Comparison of ENCODE assay signal across 9 cellular contexts in the genomic region with DNA sequence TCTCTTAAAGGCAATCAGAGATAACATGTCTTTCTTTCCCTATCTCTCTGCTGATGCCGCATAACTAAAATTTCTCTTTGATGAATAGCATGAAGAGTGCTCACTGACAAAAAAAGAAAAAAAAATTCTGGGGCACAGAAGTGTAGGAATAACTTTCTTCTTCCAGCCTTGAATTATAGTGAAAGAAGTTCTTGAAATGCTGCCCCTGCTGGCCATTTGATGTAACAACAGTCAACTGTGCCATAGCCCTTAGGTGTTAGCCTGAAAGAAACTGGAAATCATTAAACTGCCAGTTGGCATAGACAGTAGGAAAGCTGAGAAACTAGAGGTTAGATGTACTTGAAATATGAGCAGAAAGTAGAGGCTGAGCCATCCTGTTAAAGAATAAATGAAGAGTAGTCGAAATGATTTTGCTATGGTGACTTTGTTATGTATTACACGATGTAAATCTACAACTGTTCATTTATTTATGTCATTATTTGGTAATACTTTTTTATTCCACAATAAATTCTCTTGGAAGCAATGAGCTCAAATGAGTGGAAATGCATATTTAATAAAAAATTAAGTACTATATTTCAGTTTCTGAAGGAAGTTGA. TPM values are rescaled to one million over a fixed set of nuclear protein-coding genes. Genes with fewer than 3 reads are reported as not detected.
DNase-seq lines count a peak whose midpoint lies in the region; ATAC-seq, FAIRE-seq and TF ChIP-seq lines count a peak whose summit lies in the region.
"Had no signal": no experiment of that assay in that cellular context is flagged by ENCODE, and none has a peak within 500 bp of the region (broad histone marks: within the 10 kb centered on the region; RNA-seq: fewer than 3 reads in every experiment).

No MANE protein-coding gene starts in this region.

- H3K4me3 ChIP-seq in IMR-90 (ENCODE audit: insufficient read depth, low read depth, low read length), result no peak overlapping the region
- no peak overlapping the region for H3K4me3 ChIP-seq in WERI-Rb-1 (ENCODE audit: low read depth, low read length)
- H3K4me3 ChIP-seq in fibroblast of mammary gland (ENCODE audit: control insufficient read depth, low read depth, low read length), result no peak overlapping the region
- H3K4me3 ChIP-seq in pancreas, result no peak overlapping the region

- no peak overlapping the region for H3K56ac ChIP-seq in IMR-90 (ENCODE audit: extremely low read depth, insufficient read depth, low read length)

- TF ChIP-seq RAD21 in IMR-90 (IDR thresholded peaks at IDR 0.05; ENCODE audit: low read length), result peak; percentile 27; the same call in 1 of the 2 replicates

- DNase-seq in activated gamma-delta T cell treated with Interleukin-2 at 50 U/mL for 16 hours (peak; percentile 14), activated gamma-delta T cell (lab: John Stamatoyannopoulos, UW) (no peak), IMR-90 (peak; percentile 42), WERI-Rb-1 (peak; percentile 27), fibroblast of mammary gland (ENCODE audit: low read depth) (peak; percentile 45), pancreas (peak in 3 of 6 donors; percentile 17 to 51 (median 39)), UCSD-AML1 (lab: John Stamatoyannopoulos, UW; ENCODE audit: unreplicated experiment) (no peak), GM19240 (ENCODE audit: insufficient read length, low spot score) (no peak)
- DNase-seq: activated naive CD8-positive, alpha-beta T cell treated with anti-CD3 and anti-CD28 coated beads, Interleukin-2, amount 10 ng/mL, durations not matched to agents 7 days and 5 days had no signal

- H3K36me3 ChIP-seq in IMR-90 (ENCODE audit: control insufficient read depth, insufficient read depth, low read length) (no peaks in the 10 kb centered on the region), WERI-Rb-1 (no peaks in the 10 kb centered on the region), pancreas (no peaks in the 10 kb centered on the region)

- H4K8ac ChIP-seq in IMR-90 (ENCODE audit: low read depth in 2 of 2, low read length in 2 of 2), result no peak overlapping the region

- H3K4me1 ChIP-seq in IMR-90 (ENCODE audit: control insufficient read depth, insufficient read depth, low read length) (no peaks in the 10 kb centered on the region), pancreas (no peaks in the 10 kb centered on the region)

- H3K9me1 ChIP-seq in IMR-90 (ENCODE audit: insufficient read depth, low read length), result no peaks in the 10 kb centered on the region

- no peak overlapping the region for H4K5ac ChIP-seq in IMR-90 (ENCODE audit: low read depth, low read length)

- in situ Hi-C loops in IMR-90 (cut with MboI; ENCODE audit: low sequenced_read_pairs), result no loop called here

- no peak overlapping the region for H2AFZ ChIP-seq in IMR-90 (replicated peaks; ENCODE audit: low read length, poor library complexity)

- ATAC-seq in IMR-90 (ENCODE audit: low read depth), result peak; percentile 72; the same call in 1 of the 2 replicates
- peak; percentile 63 to 93 (median 74) for ATAC-seq in pancreas

- WGBS in IMR-90 (ENCODE audit: extremely low coverage in 2 of 2, insufficient read length in 1 of 2), 2 experiments, result no CpG with 5 or more reads among the region's 3 CpGs
- 28 to 33% methylated on average over 3 of the region's 3 CpGs for WGBS in pancreas, 2 donors

- H3K27me3 ChIP-seq in IMR-90 (ENCODE audit: control insufficient read depth, insufficient read depth, low read length) (peaks cover 2% of the 10 kb centered on the region; the same call in 1 of the 2 replicates), WERI-Rb-1 (ENCODE audit: insufficient read depth, low read depth, severe bottlenecking) (no peaks in the 10 kb centered on the region), pancreas (no peaks in the 10 kb centered on the region)

- dilution Hi-C loops in IMR-90 (cut with HindIII; ENCODE audit: low sequenced_read_pairs, unreplicated experiment), result no loop called here

- H2BK20ac ChIP-seq in IMR-90 (ENCODE audit: low read depth, low read length), result no peak overlapping the region

- H2BK120ac ChIP-seq in IMR-90 (ENCODE audit: low read depth, low read length), result no peak overlapping the region

- no peak overlapping the region for H2BK15ac ChIP-seq in IMR-90 (ENCODE audit: low read depth, low read length)

- H2BK5ac ChIP-seq in IMR-90 (ENCODE audit: low read depth, low read length, poor library complexity, severe bottlenecking), result no peak overlapping the region

- no peak overlapping the region for H3K9ac ChIP-seq in IMR-90 (ENCODE audit: low read depth, low read length)

- CTCF ChIA-PET in IMR-90 (lab: Yijun Ruan, JAX), result interaction anchor here (0.6 to 1.5 kb wide), 5 partner anchors 9 to 484 kb away, joined by 3 to 6 read pairs (median 5); no protein-coding TSS in a partner anchor

- H3K4ac ChIP-seq in IMR-90 (ENCODE audit: low read depth, low read length), result no peak overlapping the region

- H3K9me3 ChIP-seq in IMR-90 (ENCODE audit: control insufficient read depth, insufficient read depth, low read length) (no peaks in the 10 kb centered on the region), WERI-Rb-1 (ENCODE audit: severe bottlenecking) (no peaks in the 10 kb centered on the region), pancreas (no peaks in the 10 kb centered on the region)

- intact Hi-C loops in IMR-90 (cut with micrococcal nuclease), result no loop called here
- intact Hi-C loops in pancreas (cut with DNase I), result no loop called here

- no peak overlapping the region for H2AK5ac ChIP-seq in IMR-90 (ENCODE audit: low read depth, low read length)

- FAIRE-seq in pancreas (lab: Jason Lieb, UNC), result peak; percentile 75

- H3K4me2 ChIP-seq in IMR-90 (ENCODE audit: low read depth, low read length), result no peak overlapping the region

- TF ChIP-seq POLR2A in IMR-90 (IDR thresholded peaks at IDR 0.05; ENCODE audit: low read depth, low read length), result no peak

- no peak overlapping the region for H2AK9ac ChIP-seq in IMR-90 (replicated peaks; ENCODE audit: low read depth, low read length, poor library complexity)

- H4K91ac ChIP-seq in IMR-90 (ENCODE audit: insufficient read depth, low read depth, low read length), result no peak overlapping the region

- no peak overlapping the region for H3K18ac ChIP-seq in IMR-90 (ENCODE audit: low read depth, low read length)

- H4K20me1 ChIP-seq in IMR-90 (ENCODE audit: insufficient read depth, low read length), result no peaks in the 10 kb centered on the region

- TF ChIP-seq CTCF in IMR-90 (conservative IDR thresholded peaks at IDR 0.05; ENCODE audit: low read depth, low read length), result peak; percentile 59
- peak; percentile 30; the same call in 1 of the 2 replicates for TF ChIP-seq CTCF in WERI-Rb-1 (IDR thresholded peaks at IDR 0.05; ENCODE audit: low read depth, low read length)
- TF ChIP-seq CTCF in fibroblast of mammary gland (conservative IDR thresholded peaks at IDR 0.05; ENCODE audit: control insufficient read depth, insufficient read depth, low read depth, low read length), result peak; percentile 77
- TF ChIP-seq CTCF in pancreas (IDR thresholded peaks at IDR 0.05), result peak; percentile 78 to 95 (median 86)

- H3K27ac ChIP-seq in IMR-90 (ENCODE audit: insufficient read depth, low read length), result no peak overlapping the region
- H3K27ac ChIP-seq in WERI-Rb-1, result no peak overlapping the region
- H3K27ac ChIP-seq in pancreas, result no peak overlapping the region

- no TSS peak for BruUV-seq in IMR-90 (replicated peaks; lab: Mats Ljungman, UMichigan)

- H3K79me1 ChIP-seq in IMR-90 (ENCODE audit: low read depth in 1 of 2, low read length in 2 of 2), result no peaks in the 10 kb centered on the region

- H3K14ac ChIP-seq in IMR-90 (replicated peaks; ENCODE audit: low read depth, low read length), result no peak overlapping the region

- POLR2A ChIA-PET in IMR-90 (lab: Charles Lee; ENCODE audit: unreplicated experiment), result no interaction called here

- no peak overlapping the region for H3K23ac ChIP-seq in IMR-90 (ENCODE audit: low read depth, low read length)

TF ChIP-seq in IMR-90, 13 proteins besides CTCF, POLR2A, EP300 and RAD21:
- TF ChIP-seq NFE2L2 (IDR thresholded peaks at IDR 0.05; ENCODE audit: low read depth, low read length) (no peak), MAZ (IDR thresholded peaks at IDR 0.05; ENCODE audit: borderline replicate concordance, low read depth, low read length) (no peak), MAFK (IDR thresholded peaks at IDR 0.05; ENCODE audit: low read depth, low read length) (no peak), FOS (IDR thresholded peaks at IDR 0.05; ENCODE audit: low read depth, low read length) (no peak), CEBPB (IDR thresholded peaks at IDR 0.05; ENCODE audit: low read depth, low read length) (no peak), SMC3 (IDR thresholded peaks at IDR 0.05; ENCODE audit: low read depth, low read length) (no peak), BHLHE40 (IDR thresholded peaks at IDR 0.05; ENCODE audit: low read depth, low read length) (no peak), RCOR1 (IDR thresholded peaks at IDR 0.05; ENCODE audit: insufficient replicate concordance, low read length) (no peak), CHD1 (IDR thresholded peaks at IDR 0.05; ENCODE audit: low read depth, low read length) (no peak), MXI1 (IDR thresholded peaks at IDR 0.05; ENCODE audit: borderline replicate concordance, low read depth, low read length) (no peak), RFX5 (IDR thresholded peaks at IDR 0.05; ENCODE audit: low read depth, low read length) (no peak)
- TF ChIP-seq, protein P1, sequence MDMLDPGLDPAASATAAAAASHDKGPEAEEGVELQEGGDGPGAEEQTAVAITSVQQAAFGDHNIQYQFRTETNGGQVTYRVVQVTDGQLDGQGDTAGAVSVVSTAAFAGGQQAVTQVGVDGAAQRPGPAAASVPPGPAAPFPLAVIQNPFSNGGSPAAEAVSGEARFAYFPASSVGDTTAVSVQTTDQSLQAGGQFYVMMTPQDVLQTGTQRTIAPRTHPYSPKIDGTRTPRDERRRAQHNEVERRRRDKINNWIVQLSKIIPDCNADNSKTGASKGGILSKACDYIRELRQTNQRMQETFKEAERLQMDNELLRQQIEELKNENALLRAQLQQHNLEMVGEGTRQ (IDR thresholded peaks at IDR 0.05; ENCODE audit: low read depth, low read length), result no peak
- TF ChIP-seq, protein P2, sequence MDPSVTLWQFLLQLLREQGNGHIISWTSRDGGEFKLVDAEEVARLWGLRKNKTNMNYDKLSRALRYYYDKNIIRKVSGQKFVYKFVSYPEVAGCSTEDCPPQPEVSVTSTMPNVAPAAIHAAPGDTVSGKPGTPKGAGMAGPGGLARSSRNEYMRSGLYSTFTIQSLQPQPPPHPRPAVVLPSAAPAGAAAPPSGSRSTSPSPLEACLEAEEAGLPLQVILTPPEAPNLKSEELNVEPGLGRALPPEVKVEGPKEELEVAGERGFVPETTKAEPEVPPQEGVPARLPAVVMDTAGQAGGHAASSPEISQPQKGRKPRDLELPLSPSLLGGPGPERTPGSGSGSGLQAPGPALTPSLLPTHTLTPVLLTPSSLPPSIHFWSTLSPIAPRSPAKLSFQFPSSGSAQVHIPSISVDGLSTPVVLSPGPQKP (IDR thresholded peaks at IDR 0.05; ENCODE audit: borderline replicate concordance, low read depth, low read length), result no peak

RNA-seq across cellular contexts. Expression of a gene that starts 48.3 kb away (rescaled TPM):
- total RNA-seq in IMR-90 (2012; rRNA removed) (20.3 and 26.1 TPM in 2 replicates), pancreas (10 to 100 TPM; 17.8 to 34.1 (median 21.9) TPM)
- polyA plus RNA-seq in IMR-90 (2012; rRNA removed) (28.1 and 30.6 TPM in 2 replicates), pancreas (10 to 100 TPM; 12.4 to 21.1 TPM)
- 25.0 and 34.3 TPM in 2 replicates for polyA plus RNA-seq in IMR-90 (2012; cell fraction: cytosol; rRNA removed)
- 13.1 and 16.1 TPM in 2 replicates for polyA plus RNA-seq in IMR-90 (2012; cell fraction: nucleus; rRNA removed; ENCODE audit: low replicate concordance)

Comparison
In these comparisons a context has a peak if more than half of its experiments do, and no peak if none do; other contexts are left out.
1. DNase-seq: peak in activated gamma-delta T cell treated with Interleukin-2 at 50 U/mL for 16 hours (single experiment), IMR-90 (single experiment), WERI-Rb-1 (single experiment) and fibroblast of mammary gland (single experiment); none in activated gamma-delta T cell (single experiment), UCSD-AML1 (single experiment) and GM19240 (single experiment).
2. CTCF ChIP-seq: peak in every context shown above with its lines; median percentile 86 in pancreas; 77 in fibroblast of mammary gland; 59 in IMR-90; 30 in WERI-Rb-1.